Comparison of ENCODE assay signal across 8 cellular contexts in the genomic region with DNA sequence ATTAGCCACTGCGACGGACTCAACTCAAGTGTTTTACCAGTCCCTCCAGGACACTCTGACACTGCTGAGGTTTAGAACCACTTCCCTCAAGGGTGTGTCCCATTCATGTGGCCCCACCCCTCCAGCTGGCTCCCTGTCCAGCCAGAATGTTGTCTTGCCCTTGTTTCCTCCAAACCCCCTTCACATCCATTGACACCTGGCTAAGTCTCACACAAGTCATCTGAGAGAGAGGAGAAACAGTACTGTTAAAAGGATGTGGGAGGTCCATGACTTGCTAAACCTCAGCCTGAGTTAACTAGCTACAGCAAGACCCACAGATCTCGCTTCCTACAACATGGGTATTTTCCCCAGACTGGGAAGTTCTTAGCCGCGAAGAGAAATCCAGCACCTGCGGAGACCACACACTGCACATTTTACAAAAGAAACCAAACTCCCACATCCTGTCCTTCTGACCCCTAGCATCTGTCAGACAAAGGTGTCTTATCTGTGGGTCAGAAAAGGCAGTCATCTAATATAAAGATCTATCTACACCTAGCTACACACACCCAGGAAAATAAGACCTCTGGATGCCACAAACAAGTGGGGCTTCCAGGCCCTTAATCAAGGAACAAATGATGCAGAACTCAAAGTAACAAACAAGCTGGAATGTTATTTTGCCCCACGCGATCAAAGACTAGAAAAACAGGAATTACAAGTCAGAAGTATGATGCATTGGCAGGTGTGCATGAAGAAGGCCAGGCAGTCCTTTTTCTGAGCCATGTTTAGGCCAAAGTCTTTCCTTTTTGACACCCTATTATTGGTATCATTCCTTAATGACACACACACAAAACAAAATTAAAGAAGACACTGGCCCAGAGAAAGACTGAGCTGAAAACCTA. TPM values are rescaled to one million over a fixed set of nuclear protein-coding genes. Genes with fewer than 3 reads are reported as not detected.
DNase-seq lines count a peak whose midpoint lies in the region; ATAC-seq, FAIRE-seq and TF ChIP-seq lines count a peak whose summit lies in the region.

No MANE protein-coding gene starts in this region.

- intact Hi-C loops in sciatic nerve (cut with DNase I) (no loop called here), ascending aorta (cut with DNase I) (no loop called here)

- DNase-seq in DMS 273 treated with DMSO at 0.1 percent for 48 hours (lab: John Stamatoyannopoulos, UW) (peak; percentile 40), RCC 7860 (ENCODE audit: low spot score) (peak; percentile 40), dermis blood vessel endothelial cell (peak; percentile 52), sciatic nerve (ENCODE audit: low spot score) (no peak), ascending aorta (ENCODE audit: low spot score in 2 of 2) (no peak), hepatic stellate cell (ENCODE audit: low spot score) (no peak)

- no peak for TF ChIP-seq CTCF in ascending aorta (IDR thresholded peaks at IDR 0.05)

- ATAC-seq in GM19324 (IDR thresholded peaks at IDR 0.05; ENCODE audit: low FRiP score, unreplicated experiment) (peak; percentile 58), HG03135 (IDR thresholded peaks at IDR 0.05; ENCODE audit: unreplicated experiment) (peak; percentile 85), sciatic nerve (peak; percentile 52)

- H3K4me1 ChIP-seq in ascending aorta, result no peaks in the 10 kb centered on the region

- no peaks in the 10 kb centered on the region for H3K27me3 ChIP-seq in ascending aorta

- no peaks in the 10 kb centered on the region for H3K36me3 ChIP-seq in ascending aorta

- no peak for FAIRE-seq in RCC 7860 (lab: Jason Lieb, UNC)

- H3K9me3 ChIP-seq in ascending aorta, result no peaks in the 10 kb centered on the region

- no peak overlapping the region for H3K27ac ChIP-seq in ascending aorta

- no peak overlapping the region for H3K4me3 ChIP-seq in ascending aorta

RNA-seq across cellular contexts. Expression of a gene that starts 13.9 kb away (rescaled TPM):
- 25.2 and 31.8 TPM in 2 replicates for total RNA-seq in dermis blood vessel endothelial cell
- total RNA-seq in sciatic nerve, result 11.0 TPM
- total RNA-seq in ascending aorta, result 0.96 TPM

Comparison
In these comparisons a context has a peak if more than half of its experiments do, and no peak if none do; other contexts are left out.
1. DNase-seq: peak in DMS 273 treated with DMSO at 0.1 percent for 48 hours (single experiment), RCC 7860 (single experiment) and dermis blood vessel endothelial cell (single experiment); none in sciatic nerve (single experiment), ascending aorta (0 of 2) and hepatic stellate cell (single experiment).
2. Peak in every context shown above with its lines, with median percentiles within 50 percentile points of each other: ATAC-seq.